In the genomic region with DNA sequence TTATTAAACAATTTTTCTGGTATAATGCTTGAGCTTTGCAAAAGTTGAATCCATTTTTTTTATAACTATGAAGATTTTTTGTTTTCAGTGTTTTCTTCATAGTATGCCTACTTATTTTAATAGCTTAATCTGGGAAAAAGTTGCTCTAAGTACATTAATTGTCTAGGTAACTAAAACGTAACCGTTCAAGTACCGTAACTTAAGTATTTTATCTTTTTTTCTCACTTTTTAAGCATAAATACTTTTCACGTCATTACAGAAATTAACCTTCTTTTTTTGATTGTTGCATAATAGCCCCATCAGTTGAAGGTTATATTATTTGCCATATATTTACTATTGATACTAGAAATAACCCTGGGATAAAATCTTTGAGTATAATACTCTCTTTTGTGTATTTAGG, we compare ENCODE assay signal across 7 cellular contexts.
"Had no signal": no experiment of that assay in that cellular context is flagged by ENCODE, and none has a peak within 500 bp of the region (broad histone marks: within the 10 kb centered on the region; RNA-seq: fewer than 3 reads in every experiment).

No MANE protein-coding gene starts in this region.

- ATAC-seq: HepG2 had no signal

- H3K27me3 Mint-ChIP-seq: IgD-negative memory B cell had no signal

- H3K9me3 Mint-ChIP-seq: IgD-negative memory B cell had no signal

- H3K27ac Mint-ChIP-seq: IgD-negative memory B cell had no signal

- FAIRE-seq: HepG2, HTR-8/SVneo had no signal

- H3K4me2 ChIP-seq: KMS-11 had no signal

- H3K27ac ChIP-seq: HL-60, KMS-11 had no signal

- DNase-seq: KBM-7, KG1 had no signal

- H3K9ac ChIP-seq: KMS-11 had no signal

- H3K4me3 Mint-ChIP-seq: IgD-negative memory B cell had no signal
